Comparison of ENCODE assay signal across 1 cellular context in the genomic region with DNA sequence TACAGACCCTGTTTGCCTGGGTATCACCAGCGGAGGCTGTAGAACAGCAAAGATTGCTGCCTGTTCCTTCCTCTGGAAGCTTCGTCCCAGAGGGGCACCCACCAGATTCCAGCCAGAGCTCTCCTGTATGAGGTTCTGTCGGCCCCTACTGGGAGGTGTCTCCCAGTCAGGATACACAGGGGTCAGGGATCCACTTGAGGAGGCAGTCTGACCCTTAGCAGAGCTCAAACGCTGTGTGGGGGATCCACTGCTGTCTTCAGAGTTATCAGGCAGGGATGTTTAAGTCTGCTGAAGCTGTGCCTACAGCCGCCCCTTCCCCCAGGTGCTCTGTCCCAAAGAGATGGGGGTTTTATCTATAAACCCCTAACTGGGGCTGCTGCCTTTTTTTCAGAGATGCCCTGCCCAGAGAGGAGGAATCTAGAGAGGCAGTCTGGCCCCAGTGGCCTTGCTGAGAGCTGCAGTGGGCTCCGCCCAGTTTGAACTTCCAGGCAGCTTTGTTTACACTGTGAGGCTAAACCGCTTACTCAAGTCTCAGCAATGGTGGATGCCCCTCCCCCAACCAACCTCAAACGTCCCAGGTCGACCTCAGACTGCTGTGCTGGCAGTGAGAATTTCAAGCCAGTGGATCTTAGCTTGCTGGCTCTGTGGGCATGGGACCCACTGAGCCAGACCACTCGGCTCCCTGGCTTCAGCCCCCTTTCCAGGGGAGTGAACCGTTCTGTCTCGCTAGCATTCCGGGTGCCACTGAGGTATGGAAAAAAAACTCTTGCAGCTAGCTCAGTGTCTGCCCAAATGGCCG.
TF ChIP-seq lines count a peak whose summit lies in the region.

No MANE protein-coding gene starts in this region.

TF ChIP-seq in HepG2, 621 proteins besides CTCF, POLR2A, EP300 and RAD21 (continued from another document):
- TF ChIP-seq, protein P1, sequence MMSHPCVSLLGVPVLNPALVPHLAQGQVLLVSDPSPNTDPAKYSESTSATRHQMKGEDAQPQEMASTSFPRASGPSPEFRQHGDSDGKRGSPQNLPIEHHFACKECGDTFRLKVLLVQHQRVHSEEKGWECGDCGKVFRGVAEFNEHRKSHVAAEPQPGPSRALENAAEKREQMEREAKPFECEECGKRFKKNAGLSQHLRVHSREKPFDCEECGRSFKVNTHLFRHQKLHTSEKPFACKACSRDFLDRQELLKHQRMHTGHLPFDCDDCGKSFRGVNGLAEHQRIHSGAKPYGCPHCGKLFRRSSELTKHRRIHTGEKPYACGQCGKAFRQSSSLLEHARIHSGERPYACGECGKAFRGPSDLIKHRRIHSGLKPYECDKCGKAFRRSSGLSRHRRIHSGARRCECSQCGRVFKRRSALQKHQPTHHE (CRISPR knock-in tag; IDR thresholded peaks at IDR 0.05; ENCODE audit: borderline replicate concordance): 0 out of 2 replicates have a peak, but pooled peaks have one; percentile 44
- TF ChIP-seq TCF7 (IDR thresholded peaks at IDR 0.05; ENCODE audit: low read depth) (peak; percentile 52), ZNF274 (CRISPR knock-in tag; IDR thresholded peaks at IDR 0.05) (0 out of 2 replicates have a peak, but pooled peaks have one; percentile 36), FOXA1 (IDR thresholded peaks at IDR 0.05) (0 out of 2 replicates have a peak, but pooled peaks have one; percentile 42), FOXA1 (CRISPR knock-in tag; IDR thresholded peaks at IDR 0.05) (peak; percentile 96)
TF ChIP-seq in HepG2: peak in this region for 158; not testable (repeated sequence) for 463.
